Comparison of ENCODE assay signal across 20 cellular contexts in the genomic region with DNA sequence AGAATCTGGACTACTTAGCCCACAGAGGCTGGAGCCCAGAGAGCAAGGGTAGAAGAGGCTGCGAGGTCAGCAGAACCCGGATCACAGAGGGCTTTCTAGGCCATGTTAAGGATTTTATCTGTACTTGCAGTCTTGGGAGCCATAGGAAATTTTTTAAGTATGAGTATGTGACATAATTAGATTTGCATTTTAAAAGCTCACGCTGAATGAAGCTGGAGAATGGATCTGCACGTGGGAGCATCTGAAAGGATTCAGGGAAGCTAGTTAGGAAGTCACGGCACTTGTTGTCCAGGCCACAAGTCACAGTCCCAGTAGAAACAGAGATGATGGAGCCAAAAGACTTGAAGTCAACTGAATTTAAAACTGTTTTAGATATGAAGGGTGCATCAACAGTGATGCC.
"Had no signal": no experiment of that assay in that cellular context is flagged by ENCODE, and none has a peak within 500 bp of the region (broad histone marks: within the 10 kb centered on the region; RNA-seq: fewer than 3 reads in every experiment).

No MANE protein-coding gene starts in this region.

- H3K36me3 ChIP-seq: breast epithelium had no signal

- H3K27me3 ChIP-seq: breast epithelium, upper lobe of right lung had no signal

- H3K4me3 Mint-ChIP-seq: activated naive CD4-positive, alpha-beta T cell treated with anti-CD3 and anti-CD28 coated beads for 36 hours; activated naive CD8-positive, alpha-beta T cell treated with anti-CD3 and anti-CD28 coated beads, Interleukin-2, amount 50 U/mL, for 24 hours; effector memory CD8-positive, alpha-beta T cell; naive thymus-derived CD8-positive, alpha-beta T cell; stimulated activated naive CD8-positive, alpha-beta T cell treated with anti-CD3 and anti-CD28 coated beads, Interleukin-15, Interleukin-2, amounts not matched to agents 100 ng/mL and 50 ng/mL, for 24 hours; T-helper 2 cell treated with Interferon-gamma antibody and Interleukin-4, amounts not matched to agents 5 μg/mL and 100 μg/mL, for 36 hours had no signal

- H3K36me3 Mint-ChIP-seq: naive thymus-derived CD8-positive, alpha-beta T cell had no signal

- H3K27me3 Mint-ChIP-seq: activated naive CD8-positive, alpha-beta T cell treated with anti-CD3 and anti-CD28 coated beads, Interleukin-2, amount 50 U/mL, for 24 hours; effector memory CD8-positive, alpha-beta T cell; naive thymus-derived CD8-positive, alpha-beta T cell; progenitor cell of endocrine pancreas; stimulated activated naive CD8-positive, alpha-beta T cell treated with anti-CD3 and anti-CD28 coated beads, Interleukin-15, Interleukin-2, amounts not matched to agents 100 ng/mL and 50 ng/mL, for 24 hours had no signal

- H3K4me3 ChIP-seq: breast epithelium, mucosa of descending colon, upper lobe of right lung had no signal

- DNase-seq: activated CD4-positive, alpha-beta T cell treated with anti-CD3 and anti-CD28 coated beads, Interleukin-2, amount 50 U/mL, for 4 hours; activated CD4-positive, CD25-positive, alpha-beta regulatory T cell treated with anti-CD3 and anti-CD28 coated beads, Interleukin-2, amount 50 U/mL, for 72 hours; activated naive CD4-positive, alpha-beta T cell treated with anti-CD3 and anti-CD28 coated beads for 36 hours; activated naive CD8-positive, alpha-beta T cell treated with anti-CD3 and anti-CD28 coated beads, Interleukin-2, amount 50 U/mL, for 24 hours; activated T-cell treated with anti-CD3 and anti-CD28 coated beads for 4 hours; aorta; dermis blood vessel endothelial cell; effector memory CD8-positive, alpha-beta T cell; islet precursor cell; mucosa of descending colon; naive thymus-derived CD8-positive, alpha-beta T cell; right cardiac atrium; small intestine; upper lobe of right lung had no signal

- FAIRE-seq: small intestine had no signal

- H3K9me3 Mint-ChIP-seq: activated naive CD4-positive, alpha-beta T cell treated with anti-CD3 and anti-CD28 coated beads for 36 hours; activated naive CD8-positive, alpha-beta T cell treated with anti-CD3 and anti-CD28 coated beads, Interleukin-2, amount 50 U/mL, for 24 hours; activated T-helper 2 cell treated with anti-CD3 and anti-CD28 coated beads, Interferon-gamma antibody, Interleukin-2, Interleukin-4, amounts not matched to agents 10 μg/mL and 5 μg/mL and 100 μg/mL, durations not matched to agents 14 hours and 24 hours and 36 hours; effector memory CD8-positive, alpha-beta T cell; naive thymus-derived CD8-positive, alpha-beta T cell; stimulated activated naive CD8-positive, alpha-beta T cell treated with anti-CD3 and anti-CD28 coated beads, Interleukin-15, Interleukin-2, amounts not matched to agents 100 ng/mL and 50 ng/mL, for 24 hours; T-helper 2 cell treated with Interferon-gamma antibody and Interleukin-4, amounts not matched to agents 5 μg/mL and 100 μg/mL, for 36 hours had no signal

- H3K27ac Mint-ChIP-seq: activated naive CD4-positive, alpha-beta T cell treated with anti-CD3 and anti-CD28 coated beads for 36 hours; activated naive CD8-positive, alpha-beta T cell treated with anti-CD3 and anti-CD28 coated beads, Interleukin-2, amount 50 U/mL, for 24 hours; activated T-helper 2 cell treated with anti-CD3 and anti-CD28 coated beads, Interferon-gamma antibody, Interleukin-2, Interleukin-4, amounts not matched to agents 10 μg/mL and 5 μg/mL and 100 μg/mL, durations not matched to agents 14 hours and 24 hours and 36 hours; effector memory CD8-positive, alpha-beta T cell; naive thymus-derived CD8-positive, alpha-beta T cell; progenitor cell of endocrine pancreas; stimulated activated naive CD8-positive, alpha-beta T cell treated with anti-CD3 and anti-CD28 coated beads, Interleukin-15, Interleukin-2, amounts not matched to agents 100 ng/mL and 50 ng/mL, for 24 hours; T-helper 2 cell treated with Interferon-gamma antibody and Interleukin-4, amounts not matched to agents 5 μg/mL and 100 μg/mL, for 36 hours had no signal

- H3K27ac ChIP-seq: breast epithelium, epithelial cell of prostate, upper lobe of right lung had no signal

- H3K9me3 ChIP-seq: breast epithelium, mucosa of descending colon, upper lobe of right lung had no signal
